Comparison of ENCODE assay signal across 20 cellular contexts in genomic region chr13:43304945-43305344, GRCh38.
A peak's percentile ranks its signal among the peaks of the same experiment; 100 is the strongest.
DNase-seq lines count a peak whose midpoint lies in the region; ATAC-seq and TF ChIP-seq lines count a peak whose summit lies in the region.
"Had no signal": no experiment of that assay in that cellular context is flagged by ENCODE, and none has a peak within 500 bp of the region (broad histone marks: within the 10 kb centered on the region; RNA-seq: fewer than 3 reads in every experiment).

No MANE protein-coding gene starts in this region.

- TF ChIP-seq POLR2A in HCT116 (IDR thresholded peaks at IDR 0.05; ENCODE audit: borderline replicate concordance, extremely low read depth, insufficient read depth, insufficient read length) = no peak

- no peak overlapping the region for H3K4me3 Mint-ChIP-seq in activated CD4-positive, alpha-beta T cell treated with anti-CD3 and anti-CD28 coated beads, Interleukin-2, amount 10 ng/mL, durations not matched to agents 24 days and 14 days
- H3K4me3 Mint-ChIP-seq: activated CD8-positive, alpha-beta memory T cell treated with anti-CD3 and anti-CD28 coated beads, Interleukin-2, amount 10 ng/mL, durations not matched to agents 7 days and 5 days; activated T-helper 17 cell treated with anti-CD3 and anti-CD28 coated beads, Interleukin-2, amount 50 U/mL, for 72 hours; brain; nephron had no signal

- no peak for TF ChIP-seq RAD21 in HCT116 (IDR thresholded peaks at IDR 0.05; ENCODE audit: low read depth)

- H3K9me3 ChIP-seq in HCT116 (ENCODE audit: control insufficient read depth in 1 of 2, insufficient read depth in 1 of 2, low read depth in 1 of 2, low read length in 2 of 2) = no peaks in the 10 kb centered on the region
- H3K9me3 ChIP-seq: esophagus muscularis mucosa, uterus had no signal

- ATAC-seq in HCT116 = peak; percentile 47; the same call in 1 of the 2 replicates
- ATAC-seq: activated CD8-positive, alpha-beta memory T cell treated with anti-CD3 and anti-CD28 coated beads, Interleukin-2, amount 10 ng/mL, durations not matched to agents 7 days and 5 days; activated T-helper 17 cell treated with anti-CD3 and anti-CD28 coated beads, Interleukin-2, amount 50 U/mL, for 72 hours had no signal

- no peaks in the 10 kb centered on the region for H4K20me1 ChIP-seq in HCT116 (ENCODE audit: insufficient read depth)

- TF ChIP-seq CTCF in HCT116 (IDR thresholded peaks at IDR 0.05 in 2 of 3, conservative IDR thresholded peaks at IDR 0.05 in 1 of 3; ENCODE audit: borderline replicate concordance in 1 of 3, insufficient read depth in 1 of 3, low read depth in 2 of 3, low read length in 2 of 3) = peak in 2 of 3 experiments; percentile 23 to 31; a peak in 3 of 6 replicates

- H3K9me2 ChIP-seq in HCT116 (ENCODE audit: insufficient read depth) = no peaks in the 10 kb centered on the region

- H3K36me3 Mint-ChIP-seq in activated CD4-positive, alpha-beta T cell treated with anti-CD3 and anti-CD28 coated beads, Interleukin-2, amount 10 ng/mL, durations not matched to agents 24 days and 14 days (ENCODE audit: low read depth) = no peaks in the 10 kb centered on the region
- H3K36me3 Mint-ChIP-seq: activated CD8-positive, alpha-beta memory T cell treated with anti-CD3 and anti-CD28 coated beads, Interleukin-2, amount 10 ng/mL, durations not matched to agents 7 days and 5 days had no signal

- no peak overlapping the region for H3K27ac Mint-ChIP-seq in activated CD4-positive, alpha-beta T cell treated with anti-CD3 and anti-CD28 coated beads, Interleukin-2, amount 10 ng/mL, durations not matched to agents 24 days and 14 days
- H3K27ac Mint-ChIP-seq: activated CD8-positive, alpha-beta memory T cell treated with anti-CD3 and anti-CD28 coated beads, Interleukin-2, amount 10 ng/mL, durations not matched to agents 7 days and 5 days; activated T-helper 17 cell treated with anti-CD3 and anti-CD28 coated beads, Interleukin-2, amount 50 U/mL, for 72 hours; progenitor cell of endocrine pancreas had no signal

- peaks cover 24% of the 10 kb centered on the region for H3K27me3 Mint-ChIP-seq in activated CD4-positive, alpha-beta T cell treated with anti-CD3 and anti-CD28 coated beads, Interleukin-2, amount 10 ng/mL, durations not matched to agents 24 days and 14 days

- H3K9ac ChIP-seq in HCT116 (ENCODE audit: low read length) = no peak overlapping the region

- BruUV-seq in HCT116 (replicated peaks; lab: Mats Ljungman, UMichigan) = no TSS peak

- RAD21 ChIA-PET in HCT116 (lab: Charles Lee; ENCODE audit: low non-redundant PET in 1 of 2, low total read pairs in 2 of 2, uncharacterized antibody in 2 of 2, unreplicated experiment in 2 of 2) = no interaction called here

- H3K79me2 ChIP-seq in HCT116 (ENCODE audit: insufficient read depth, low read length) = no peaks in the 10 kb centered on the region

- H3K9me3 Mint-ChIP-seq in activated CD4-positive, alpha-beta T cell treated with anti-CD3 and anti-CD28 coated beads, Interleukin-2, amount 10 ng/mL, durations not matched to agents 24 days and 14 days = no peaks in the 10 kb centered on the region
- H3K9me3 Mint-ChIP-seq: activated T-helper 17 cell treated with anti-CD3 and anti-CD28 coated beads, Interleukin-2, amount 50 U/mL, for 72 hours; brain; nephron had no signal

- POLR2A ChIA-PET in HCT116 (lab: Charles Lee) = no interaction called here

- in situ Hi-C loops in ACHN (cut with HindIII; ENCODE audit: low pct_ligation_motif_present, low pct_unique_long_range_greater_than_20kb, low sequenced_read_pairs) (no loop called here), SK-MEL-5 (cut with HindIII; ENCODE audit: low pct_unique_long_range_greater_than_20kb, low sequenced_read_pairs) (no loop called here)

- H3K27me3 ChIP-seq in HCT116 (ENCODE audit: insufficient read depth, low read length) = no peaks in the 10 kb centered on the region; the same call in 1 of the 2 replicates
- H3K27me3 ChIP-seq: esophagus muscularis mucosa, uterus had no signal

- no peaks in the 10 kb centered on the region for H3K4me1 ChIP-seq in HCT116 (ENCODE audit: control insufficient read depth in 1 of 2, insufficient read depth in 2 of 2, low read length in 2 of 2)

- no peak overlapping the region for H3K27ac ChIP-seq in HCT116 (ENCODE audit: low read depth, low read length)

- no peak overlapping the region for H2AFZ ChIP-seq in HCT116 (ENCODE audit: low read depth, low read length, poor library complexity, severe bottlenecking)

- intact Hi-C loops in HCT116 (cut with micrococcal nuclease) = loop anchor here (5.0 kb wide), 2 partner anchors 497 to 572 kb away; partner anchors contain the start of genes CCDC122 and LACC1
- intact Hi-C loops in activated CD4-positive, alpha-beta T cell treated with anti-CD3 and anti-CD28 coated beads, Interleukin-2, amount 10 ng/mL, durations not matched to agents 24 days and 14 days (cut with micrococcal nuclease) = no loop called here

- DNase-seq in ACHN (peak; percentile 1), HCT116 (ENCODE audit: low read depth, low spot score) (no peak), SK-MEL-5 (ENCODE audit: low read depth, low spot score) (peak; percentile 31), iPS-NIHi11 (ENCODE audit: low spot score) (peak; percentile 36), DMS114 treated with DMSO at 0.1 percent for 48 hours (lab: John Stamatoyannopoulos, UW; ENCODE audit: unreplicated experiment) (no peak), kidney glomerular epithelial cell (lab: John Stamatoyannopoulos, UW) (no peak)
- DNase-seq in activated CD4-positive, CD25-positive, alpha-beta regulatory T cell treated with anti-CD3 and anti-CD28 coated beads, Interleukin-2, amount 50 U/mL, for 72 hours = no peak
- no peak for DNase-seq in activated CD4-positive, alpha-beta T cell treated with anti-CD3 and anti-CD28 coated beads, Interleukin-2, amount 10 ng/mL, durations not matched to agents 24 days and 14 days
- DNase-seq: activated CD8-positive, alpha-beta memory T cell treated with anti-CD3 and anti-CD28 coated beads, Interleukin-2, amount 10 ng/mL, durations not matched to agents 7 days and 5 days; COR-L47; NCI-H1436; NCI-H345; SHP77 treated with DMSO at 0.1 percent for 48 hours; stimulated activated CD4-positive, alpha-beta T cell treated with anti-CD3 and anti-CD28 coated beads, Interleukin-4, amount 100 ng/mL, for 4 hours; uterus had no signal

- H3K4me1 Mint-ChIP-seq in activated CD4-positive, alpha-beta T cell treated with anti-CD3 and anti-CD28 coated beads, Interleukin-2, amount 10 ng/mL, durations not matched to agents 24 days and 14 days = no peaks in the 10 kb centered on the region
- H3K4me1 Mint-ChIP-seq: activated CD8-positive, alpha-beta memory T cell treated with anti-CD3 and anti-CD28 coated beads, Interleukin-2, amount 10 ng/mL, durations not matched to agents 7 days and 5 days; activated T-helper 17 cell treated with anti-CD3 and anti-CD28 coated beads, Interleukin-2, amount 50 U/mL, for 72 hours had no signal

- H3K36me3 ChIP-seq in HCT116 (ENCODE audit: control insufficient read depth in 1 of 2, insufficient read depth in 2 of 2, low read length in 2 of 2) = no peaks in the 10 kb centered on the region
- H3K36me3 ChIP-seq: esophagus muscularis mucosa, uterus had no signal

- no peak overlapping the region for H3K4me2 ChIP-seq in HCT116 (ENCODE audit: low read length)

- H3K4me3 ChIP-seq in HCT116 (replicated peaks in 1 of 2; ENCODE audit: low read depth in 1 of 2, low read length in 2 of 2) = no peak overlapping the region
- H3K4me3 ChIP-seq: esophagus muscularis mucosa, uterus had no signal

- CTCF ChIA-PET in HCT116 (lab: Charles Lee) = interaction anchor here (0.7 kb wide), 1 partner anchor 499 kb away, joined by 6 read pairs; no protein-coding TSS in a partner anchor

TF ChIP-seq in HCT116, 20 proteins besides CTCF, POLR2A, EP300 and RAD21 (continues in another document):
- TF ChIP-seq ELF1 (IDR thresholded peaks at IDR 0.05; ENCODE audit: borderline replicate concordance, low read depth) (no peak), EZH2phosphoT487 (IDR thresholded peaks at IDR 0.05; ENCODE audit: borderline replicate concordance) (no peak), ZBTB33 (IDR thresholded peaks at IDR 0.05; ENCODE audit: extremely low read depth, insufficient replicate concordance, low read length) (no peak), CEBPB (IDR thresholded peaks at IDR 0.05; ENCODE audit: low read depth) (no peak), ZFX (IDR thresholded peaks at IDR 0.05) (no peak), TCF7L2 (IDR thresholded peaks at IDR 0.05; ENCODE audit: borderline replicate concordance, extremely low read depth, insufficient read depth, insufficient read length) (no peak), CBX3 (IDR thresholded peaks at IDR 0.05; ENCODE audit: low read depth) (no peak), EZH2 (IDR thresholded peaks at IDR 0.05) (no peak), FOSL1 (IDR thresholded peaks at IDR 0.05; ENCODE audit: low read depth) (no peak), SRF (IDR thresholded peaks at IDR 0.05; ENCODE audit: low read depth) (no peak), SIN3A (IDR thresholded peaks at IDR 0.05; ENCODE audit: low read depth) (no peak)

Comparison
In these comparisons a context has a peak if more than half of its experiments do, and no peak if none do; other contexts are left out.
1. DNase-seq: peak in ACHN (single experiment), SK-MEL-5 (single experiment) and iPS-NIHi11 (single experiment); none in HCT116 (single experiment), DMS114 treated with DMSO at 0.1 percent for 48 hours (single experiment), kidney glomerular epithelial cell (single experiment), activated CD4-positive, CD25-positive, alpha-beta regulatory T cell treated with anti-CD3 and anti-CD28 coated beads, Interleukin-2, amount 50 U/mL, for 72 hours (single experiment) and activated CD4-positive, alpha-beta T cell treated with anti-CD3 and anti-CD28 coated beads, Interleukin-2, amount 10 ng/mL, durations not matched to agents 24 days and 14 days (single experiment).